In genomic region chr3:55218577-55218976, GRCh38 we compare ENCODE assay signal across 17 cellular contexts.
"Had no signal": no experiment of that assay in that cellular context is flagged by ENCODE, and none has a peak within 500 bp of the region (broad histone marks: within the 10 kb centered on the region; RNA-seq: fewer than 3 reads in every experiment).

No MANE protein-coding gene starts in this region.

- H3K4me3 Mint-ChIP-seq: naive thymus-derived CD4-positive, alpha-beta T cell; stimulated activated memory B cell treated with anti-CD40 and anti-IgM and Interleukin-4, amounts not matched to agents 10 μg/mL and 1 μg/mL and 100 μg/mL, for 72 hours; stimulated activated naive CD8-positive, alpha-beta T cell treated with anti-CD3 and anti-CD28 coated beads, Interleukin-15, Interleukin-2, amounts not matched to agents 100 ng/mL and 50 ng/mL, for 24 hours had no signal

- H3K36me3 Mint-ChIP-seq: naive thymus-derived CD4-positive, alpha-beta T cell; stimulated activated memory B cell treated with anti-CD40 and anti-IgM and Interleukin-4, amounts not matched to agents 10 μg/mL and 1 μg/mL and 100 μg/mL, for 72 hours had no signal

- ATAC-seq: esophagus mucosa; heart left ventricle; left colon; naive thymus-derived CD4-positive, alpha-beta T cell; sciatic nerve; stimulated activated memory B cell treated with anti-CD40 and anti-IgM and Interleukin-4, amounts not matched to agents 10 μg/mL and 1 μg/mL and 100 μg/mL, for 72 hours had no signal

- H3K27me3 Mint-ChIP-seq: stimulated activated memory B cell treated with anti-CD40 and anti-IgM and Interleukin-4, amounts not matched to agents 10 μg/mL and 1 μg/mL and 100 μg/mL, for 72 hours; stimulated activated naive CD8-positive, alpha-beta T cell treated with anti-CD3 and anti-CD28 coated beads, Interleukin-15, Interleukin-2, amounts not matched to agents 100 ng/mL and 50 ng/mL, for 24 hours had no signal

- DNase-seq: effector memory CD4-positive, alpha-beta T cell; heart left ventricle; hippocampal formation; left colon; naive thymus-derived CD4-positive, alpha-beta T cell; posterior cingulate gyrus; spleen; stimulated activated CD4-positive, alpha-beta T cell treated with anti-CD3 and anti-CD28 coated beads, Interleukin-15, amount 100 ng/mL, for 24 hours; stimulated activated CD4-positive, alpha-beta T cell treated with anti-CD3 and anti-CD28 coated beads, Interleukin-1b, Interleukin-23, amount 100 ng/mL, for 48 hours; stimulated activated CD4-positive, alpha-beta T cell treated with anti-CD3 and anti-CD28 coated beads, Interleukin-4, amount 100 ng/mL, for 24 hours; tibial artery; upper lobe of left lung; uterus had no signal

- H3K27ac Mint-ChIP-seq: naive thymus-derived CD4-positive, alpha-beta T cell; stimulated activated memory B cell treated with anti-CD40 and anti-IgM and Interleukin-4, amounts not matched to agents 10 μg/mL and 1 μg/mL and 100 μg/mL, for 72 hours; stimulated activated naive CD8-positive, alpha-beta T cell treated with anti-CD3 and anti-CD28 coated beads, Interleukin-15, Interleukin-2, amounts not matched to agents 100 ng/mL and 50 ng/mL, for 24 hours had no signal

- H3K4me1 Mint-ChIP-seq: naive thymus-derived CD4-positive, alpha-beta T cell; stimulated activated memory B cell treated with anti-CD40 and anti-IgM and Interleukin-4, amounts not matched to agents 10 μg/mL and 1 μg/mL and 100 μg/mL, for 72 hours had no signal
